8 cellular contexts compared by ENCODE assay signal in the genomic region with DNA sequence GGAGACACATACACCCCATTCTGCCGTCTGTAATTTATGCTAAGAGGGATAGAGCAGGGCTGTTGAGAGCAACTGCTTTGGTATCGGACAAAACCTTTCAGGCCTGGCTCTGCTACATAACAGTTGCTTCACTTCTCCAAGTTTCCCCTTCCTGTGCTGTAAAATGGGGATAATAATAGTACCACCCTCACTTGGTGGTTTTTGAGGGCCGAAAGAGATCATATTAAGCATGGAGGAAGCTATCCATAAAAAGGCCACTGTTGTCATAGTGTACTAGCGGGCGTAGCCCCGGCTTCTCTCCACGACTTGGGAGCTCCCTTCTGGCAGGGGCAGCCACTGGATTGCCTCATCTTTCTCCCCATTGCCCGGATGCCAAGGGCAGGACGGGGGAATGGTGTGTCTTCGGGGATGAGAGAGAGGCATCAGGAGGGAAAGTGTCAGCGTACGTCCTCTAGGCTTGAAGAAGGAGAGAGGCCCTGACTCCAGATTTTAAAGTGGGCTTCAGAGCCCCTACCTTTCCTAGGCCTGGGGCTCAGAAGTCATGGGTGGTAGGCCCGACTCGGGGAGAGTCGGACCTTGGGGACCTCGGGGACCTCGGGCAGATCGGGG. TPM values are rescaled to one million over a fixed set of nuclear protein-coding genes. Genes with fewer than 3 reads are reported as not detected.
DNase-seq lines count a peak whose midpoint lies in the region; ATAC-seq and TF ChIP-seq lines count a peak whose summit lies in the region.

No MANE protein-coding gene starts in this region.

- H3K79me2 ChIP-seq in mesendoderm (ENCODE audit: control insufficient read depth, insufficient read depth, low read length) = peaks cover 1% of the 10 kb centered on the region

- peaks cover 7% of the 10 kb centered on the region for H3K4me1 ChIP-seq in mesendoderm (ENCODE audit: control insufficient read depth, low read depth, low read length)

- WGBS in mesendoderm (ENCODE audit: extremely low coverage, insufficient coverage, low lambda C conversion rate) = no CpG with 5 or more reads among the region's 18 CpGs

- H3K27ac ChIP-seq in mesendoderm (ENCODE audit: low read depth, low read length) = no peak overlapping the region

- in situ Hi-C loops in KBM-7 (cut with MboI; ENCODE audit: low pct_unique_long_range_greater_than_20kb, low sequenced_read_pairs) = no loop called here

- no peak overlapping the region for H2BK5ac ChIP-seq in mesendoderm (ENCODE audit: low read length)

- TF ChIP-seq CTCF in AG04449 (IDR thresholded peaks at IDR 0.05; ENCODE audit: insufficient read depth, low read length, missing control alignments) (no peak), brain (conservative IDR thresholded peaks at IDR 0.05) (no peak)

- no peak overlapping the region for H2BK15ac ChIP-seq in mesendoderm (replicated peaks; ENCODE audit: low read depth)

- no peak overlapping the region for H4K8ac ChIP-seq in mesendoderm (ENCODE audit: low read depth, low read length)

- no peak for ATAC-seq in HG03175 (IDR thresholded peaks at IDR 0.05; ENCODE audit: unreplicated experiment)
- no peak for ATAC-seq in HG03354 (IDR thresholded peaks at IDR 0.05; ENCODE audit: poor library complexity, severe bottlenecking, unreplicated experiment)

- H3K4me2 ChIP-seq in mesendoderm (ENCODE audit: low read length) = peak overlapping the region; percentile 49

- peak overlapping the region; percentile 78 for H3K18ac ChIP-seq in mesendoderm (ENCODE audit: low read length)

- peak overlapping the region; percentile 86 for H3K56ac ChIP-seq in mesendoderm (ENCODE audit: low read length)

- no peaks in the 10 kb centered on the region for H3K27me3 Mint-ChIP-seq in brain

- H3K4ac ChIP-seq in mesendoderm (ENCODE audit: low read depth, low read length) = no peak overlapping the region

- peak overlapping the region; percentile 93 to 98 (median 95) for H3K4me3 Mint-ChIP-seq in brain

- H3K4me1 Mint-ChIP-seq in brain = peaks cover 74% of the 10 kb centered on the region

- H3K9me3 Mint-ChIP-seq in brain = peaks cover 0 to 4% (median 0%) of the 10 kb centered on the region in 5 experiments

- H3K27me3 ChIP-seq in mesendoderm (ENCODE audit: insufficient read depth, low read length, poor library complexity) = no peaks in the 10 kb centered on the region

- H3K23ac ChIP-seq in mesendoderm (ENCODE audit: low read length) = no peak overlapping the region

- peaks cover 12% of the 10 kb centered on the region for H3K36me3 Mint-ChIP-seq in brain

- H3K9ac ChIP-seq in mesendoderm (ENCODE audit: low read length) = peak overlapping the region; percentile 72

- CTCF ChIA-PET in AG04449 (lab: Yijun Ruan, JAX) = interaction anchor here (0.6 to 17.1 kb wide), 4 partner anchors 17 to 79 kb away, joined by 3 to 202 read pairs (median 22); no protein-coding TSS in a partner anchor

- no peaks in the 10 kb centered on the region for H3K36me3 ChIP-seq in mesendoderm (ENCODE audit: control insufficient read depth, insufficient read depth, low read length)

- H2AK5ac ChIP-seq in mesendoderm (ENCODE audit: low read length) = no peak overlapping the region

- peak overlapping the region in 3 of 5 experiments; percentile 37 to 83 (median 72) for H3K27ac Mint-ChIP-seq in brain

- H4K5ac ChIP-seq in mesendoderm (ENCODE audit: low read length) = no peak overlapping the region

- no peak overlapping the region for H2BK120ac ChIP-seq in mesendoderm (ENCODE audit: low read depth, low read length)

- peaks cover 3% of the 10 kb centered on the region for H3K79me1 ChIP-seq in mesendoderm (ENCODE audit: low read length)

- POLR2A ChIA-PET in AG04449 (lab: Yijun Ruan, JAX) = no interaction called here

- DNase-seq in AG04449 (ENCODE audit: low read depth, low spot score) = no peak
- peak; percentile 36 for DNase-seq in KBM-7
- no peak for DNase-seq in mesendoderm
- DNase-seq in HCEC 1CT = no peak
- no peak for DNase-seq in LoVo (ENCODE audit: low spot score)

- H3K4me3 ChIP-seq in AG04449 (ENCODE audit: low read depth, low read length) (peak overlapping the region; percentile 38), mesendoderm (ENCODE audit: low read length) (no peak overlapping the region)

RNA-seq across cellular contexts. Expression of gene MFSD2A, which starts 0.6 kb away (rescaled TPM):
- 20.9 TPM for polyA plus RNA-seq in brain (ENCODE audit: insufficient read depth, low read depth, low replicate concordance)
- polyA plus RNA-seq in mesendoderm (2013, experiment 1 of 2) = 13.6 TPM
- 14.1 TPM for polyA plus RNA-seq in mesendoderm (2013, experiment 2 of 2)

RNA-seq across cellular contexts. Expression of gene MYCL, which starts 52.6 kb away (rescaled TPM):
- 7.1 TPM for polyA plus RNA-seq in brain (ENCODE audit: insufficient read depth, low read depth, low replicate concordance)
- polyA plus RNA-seq in mesendoderm (2013, experiment 1 of 2) = 15.3 TPM
- 15.0 TPM for polyA plus RNA-seq in mesendoderm (2013, experiment 2 of 2)
